8 cellular contexts compared by ENCODE assay signal in genomic region chr18:13611616-13612110, GRCh38.
A peak's percentile ranks its signal among the peaks of the same experiment; 100 is the strongest.
DNase-seq lines count a peak whose midpoint lies in the region; ATAC-seq and TF ChIP-seq lines count a peak whose summit lies in the region.

No MANE protein-coding gene starts in this region.

- H3K4me3 ChIP-seq in DND-41 (ENCODE audit: low read depth in 1 of 2, low read length in 2 of 2): peak overlapping the region in 1 of 2 experiments; percentile 67; a peak in 2 of 4 replicates
- H3K4me3 ChIP-seq in left lung: peak overlapping the region in 1 of 2 donors; percentile 18
- peak overlapping the region; percentile 41 for H3K4me3 ChIP-seq in suprapubic skin

- WGBS in suprapubic skin: 14% methylated on average over 24 of the region's 24 CpGs

- H3K79me2 ChIP-seq in DND-41 (ENCODE audit: insufficient read depth, low read length): peaks cover 72% of the 10 kb centered on the region

- no peak for TF ChIP-seq POLR2A in suprapubic skin (IDR thresholded peaks at IDR 0.05)

- peaks cover 26% of the 10 kb centered on the region for H3K36me3 ChIP-seq in DND-41 (ENCODE audit: insufficient read depth, low read length)
- H3K36me3 ChIP-seq in left lung: no peaks in the 10 kb centered on the region
- no peaks in the 10 kb centered on the region for H3K36me3 ChIP-seq in suprapubic skin

- no peak for TF ChIP-seq EP300 in suprapubic skin (IDR thresholded peaks at IDR 0.05)

- H3K9ac ChIP-seq in DND-41 (ENCODE audit: low read depth, low read length): peak overlapping the region; percentile 64

- TF ChIP-seq CTCF in DND-41 (IDR thresholded peaks at IDR 0.05; ENCODE audit: borderline replicate concordance, extremely low read depth, low read length, poor library complexity, severe bottlenecking) (no peak), left lung (IDR thresholded peaks at IDR 0.05) (no peak), suprapubic skin (IDR thresholded peaks at IDR 0.05) (no peak)

- no peak overlapping the region for H2AFZ ChIP-seq in DND-41 (ENCODE audit: low read depth, low read length)

- DNase-seq in DND-41 (peak; percentile 79), MV-4-11 (lab: John Stamatoyannopoulos, UW) (peak; percentile 44), cerebellum (ENCODE audit: low spot score) (peak; percentile 29), left lung (peak; percentile 54 to 85), suprapubic skin (ENCODE audit: low spot score in 2 of 2) (no peak), HT-29 (ENCODE audit: low spot score) (no peak), HUDEP-2 (lab: John Stamatoyannopoulos, UW; ENCODE audit: unreplicated experiment in 76 of 76) (no peak)

- peak overlapping the region; percentile 80 for H3K4me2 ChIP-seq in DND-41 (ENCODE audit: insufficient read depth, low read length)

- intact Hi-C loops in left lung (cut with DNase I): no loop called here

- H3K9me3 ChIP-seq in DND-41 (ENCODE audit: insufficient read depth, low read length, severe bottlenecking) (no peaks in the 10 kb centered on the region), left lung (no peaks in the 10 kb centered on the region), suprapubic skin (no peaks in the 10 kb centered on the region)

- ATAC-seq in DND-41 (ENCODE audit: insufficient read depth, low read depth): peak; percentile 37
- ATAC-seq in GM21529 (IDR thresholded peaks at IDR 0.05; ENCODE audit: unreplicated experiment): peak; percentile 3
- peak; percentile 46 for ATAC-seq in left lung

- H3K4me1 ChIP-seq in DND-41 (ENCODE audit: insufficient read depth, low read length): peaks cover 91% of the 10 kb centered on the region
- peaks cover 13 to 65% of the 10 kb centered on the region in 2 donors for H3K4me1 ChIP-seq in left lung
- peaks cover 37% of the 10 kb centered on the region for H3K4me1 ChIP-seq in suprapubic skin

- H3K27ac ChIP-seq in DND-41 (ENCODE audit: low read length): peak overlapping the region; percentile 98
- peak overlapping the region; percentile 8 to 45 for H3K27ac ChIP-seq in left lung
- H3K27ac ChIP-seq in suprapubic skin: peak overlapping the region; percentile 60

- peaks cover 26% of the 10 kb centered on the region for H4K20me1 ChIP-seq in DND-41 (ENCODE audit: insufficient read depth, low read length)

- no peaks in the 10 kb centered on the region for H3K27me3 ChIP-seq in DND-41 (ENCODE audit: insufficient read depth, low read length, poor library complexity)
- H3K27me3 ChIP-seq in left lung: peaks cover 0 to 27% of the 10 kb centered on the region in 2 donors
- H3K27me3 ChIP-seq in suprapubic skin: no peaks in the 10 kb centered on the region

Comparison
In these comparisons a context has a peak if more than half of its experiments do, and no peak if none do; other contexts are left out.
1. DNase-seq: peak in DND-41 (single experiment), MV-4-11 (single experiment), cerebellum (single experiment) and left lung (2 of 2); none in suprapubic skin (0 of 2), HT-29 (single experiment) and HUDEP-2 (0 of 76).
2. H3K27ac ChIP-seq: peak in every context shown above with its lines; median percentile 98 in DND-41; 60 in suprapubic skin; 26 in left lung.
3. Peak in every context shown above with its lines, with median percentiles within 50 percentile points of each other: ATAC-seq.